ENCODE assay signal across 7 cellular contexts in genomic region chr11:62787005-62787759, GRCh38. TPM values are rescaled to one million over a fixed set of nuclear protein-coding genes. Genes with fewer than 3 reads are reported as not detected.
DNase-seq lines count a peak whose midpoint lies in the region; ATAC-seq and TF ChIP-seq lines count a peak whose summit lies in the region.

Gene TMEM179B (plus strand): TSS chr11:62787402. CDS start chr11:62787432, 30 bp downstream.

- no peaks in the 10 kb centered on the region for H3K9me3 ChIP-seq in ascending aorta

- H3K4me1 ChIP-seq in ascending aorta: peaks cover 4 to 25% of the 10 kb centered on the region in 2 donors

- DNase-seq in NCI-H187 treated with DMSO at 0.1 percent for 48 hours (lab: John Stamatoyannopoulos, UW) (peak; percentile 62), ascending aorta (ENCODE audit: low spot score in 2 of 2) (peak; percentile 96 to 100), hepatic stellate cell (ENCODE audit: low spot score) (peak; percentile 97), retina (peak; percentile 98)

- peak; percentile 72 for ATAC-seq in GM18498 (IDR thresholded peaks at IDR 0.05; ENCODE audit: unreplicated experiment)
- peak; percentile 66 for ATAC-seq in HG02938 (IDR thresholded peaks at IDR 0.05; ENCODE audit: unreplicated experiment)

- H3K36me3 ChIP-seq in ascending aorta: peaks cover 5 to 21% of the 10 kb centered on the region in 2 donors

- H3K27me3 ChIP-seq in ascending aorta: no peaks in the 10 kb centered on the region

- intact Hi-C loops in T-helper 2 cell treated with Interferon-gamma antibody and Interleukin-4, amounts not matched to agents 100 ng/mL and 5 ng/mL, for 36 hours (cut with micrococcal nuclease): loop anchor here (1.0 to 5.0 kb wide), 7 partner anchors 18 to 195 kb away; partner anchors contain the start of genes NXF1, STX5, TEX54 and TTC9C
- intact Hi-C loops in ascending aorta (cut with DNase I): loop anchor here (1.0 kb wide), 2 partner anchors 18 to 59 kb away; partner anchors contain the start of genes NXF1 and TTC9C

- peak within 1 kb of the TSS; percentile 78 to 94 for H3K4me3 ChIP-seq in ascending aorta

- H3K27ac ChIP-seq in ascending aorta: peak within 1 kb of the TSS; percentile 86 to 97

- peak; percentile 59 to 75 (median 62) for TF ChIP-seq CTCF in ascending aorta (IDR thresholded peaks at IDR 0.05)

RNA-seq across cellular contexts. Expression of gene TMEM179B, which starts in this region (rescaled TPM):
- total RNA-seq in T-helper 2 cell treated with Interferon-gamma antibody and Interleukin-4, amounts not matched to agents 100 ng/mL and 5 ng/mL, for 36 hours: 37.1 and 37.2 TPM in 2 replicates
- total RNA-seq in ascending aorta: 102 TPM

Comparison
In these comparisons a context has a peak if more than half of its experiments do, and no peak if none do; other contexts are left out.
1. Peak in every context shown above with its lines: DNase-seq, ATAC-seq, H3K4me3 ChIP-seq and H3K27ac ChIP-seq.